Comparison of ENCODE assay signal across 15 cellular contexts in genomic region chr11:73399159-73400090, GRCh38. TPM values are rescaled to one million over a fixed set of nuclear protein-coding genes. Genes with fewer than 3 reads are reported as not detected.
A peak's percentile ranks its signal among the peaks of the same experiment; 100 is the strongest.
DNase-seq lines count a peak whose midpoint lies in the region; ATAC-seq and TF ChIP-seq lines count a peak whose summit lies in the region.
"Had no signal": no experiment of that assay in that cellular context is flagged by ENCODE, and none has a peak within 500 bp of the region (broad histone marks: within the 10 kb centered on the region; RNA-seq: fewer than 3 reads in every experiment).

No MANE protein-coding gene starts in this region.

- no peak overlapping the region for H3K4me3 Mint-ChIP-seq in CD4-positive, alpha-beta T cell
- peak overlapping the region in 1 of 8 donors; percentile 22 for H3K4me3 Mint-ChIP-seq in naive B cell
- H3K4me3 Mint-ChIP-seq: activated naive CD4-positive, alpha-beta T cell treated with anti-CD3 and anti-CD28 coated beads, Interleukin-2, amount 10 ng/mL, durations not matched to agents 7 days and 5 days; type B pancreatic cell had no signal

- no peaks in the 10 kb centered on the region for H3K27me3 ChIP-seq in CD4-positive, alpha-beta T cell (ENCODE audit: control insufficient read depth, insufficient read depth, low read length)
- H3K27me3 ChIP-seq: right lobe of liver had no signal

- no peak overlapping the region for H3K27ac ChIP-seq in CD4-positive, alpha-beta T cell (ENCODE audit: low read depth, low read length)
- H3K27ac ChIP-seq: KMS-11, right lobe of liver had no signal

- H3K4me3 ChIP-seq in NB4 (ENCODE audit: low read depth, low read length) (no peak overlapping the region), cardiac fibroblast (replicated peaks in 1 of 2; ENCODE audit: low read depth in 2 of 2, low read length in 2 of 2) (no peak overlapping the region)
- H3K4me3 ChIP-seq: right lobe of liver had no signal

- no peak for ATAC-seq in CD4-positive, alpha-beta T cell (ENCODE audit: poor library complexity)
- ATAC-seq in naive B cell (ENCODE audit: low read depth in 2 of 2) (no peak), left colon (no peak), HG02884 (IDR thresholded peaks at IDR 0.05; ENCODE audit: unreplicated experiment) (no peak), HG02970 (IDR thresholded peaks at IDR 0.05; ENCODE audit: low FRiP score, unreplicated experiment) (no peak)
- ATAC-seq: HCT116, right lobe of liver had no signal

- DNase-seq in CD4-positive, alpha-beta T cell: no peak
- DNase-seq in NB4 (ENCODE audit: low read depth) (peak; percentile 44), cardiac fibroblast (ENCODE audit: low read depth in 2 of 2) (peak; percentile 39 to 43), naive B cell (no peak), NOMO-1 treated with dmso at 0.1 percent for 144 hours (lab: John Stamatoyannopoulos, UW; ENCODE audit: unreplicated experiment) (no peak), left colon (no peak)
- DNase-seq: activated CD4-positive, CD25-positive, alpha-beta regulatory T cell; activated naive CD4-positive, alpha-beta T cell treated with anti-CD3 and anti-CD28 coated beads, Interleukin-2, amount 10 ng/mL, durations not matched to agents 7 days and 5 days; effector memory CD4-positive, alpha-beta T cell had no signal

- POLR2A ChIA-PET in CD4-positive, alpha-beta T cell (lab: Charles Lee): no interaction called here

- intact Hi-C loops in CD4-positive, alpha-beta T cell (cut with DNase I, micrococcal nuclease): loop anchor here (5.0 to 10.0 kb wide), 2 partner anchors 95 to 263 kb away; partner anchors contain the start of gene ARHGEF17 (in 1 of the 2)
- intact Hi-C loops in left colon (cut with DNase I, micrococcal nuclease): loop anchor here in 1 of 2 donors (10.0 kb wide), 1 partner anchor 255 kb away; no protein-coding TSS in a partner anchor

- TF ChIP-seq POLR2A in NB4 (IDR thresholded peaks at IDR 0.05; ENCODE audit: extremely low read depth, insufficient read length): no peak

- no peaks in the 10 kb centered on the region for H3K9me3 ChIP-seq in CD4-positive, alpha-beta T cell (ENCODE audit: control insufficient read depth, low read length)
- H3K9me3 ChIP-seq: right lobe of liver had no signal

- H3K9me3 Mint-ChIP-seq in CD4-positive, alpha-beta T cell: no peaks in the 10 kb centered on the region
- H3K9me3 Mint-ChIP-seq in naive B cell: no peaks in the 10 kb centered on the region
- H3K9me3 Mint-ChIP-seq: activated naive CD4-positive, alpha-beta T cell treated with anti-CD3 and anti-CD28 coated beads, Interleukin-2, amount 10 ng/mL, durations not matched to agents 7 days and 5 days; type B pancreatic cell had no signal

- H3K27ac Mint-ChIP-seq in CD4-positive, alpha-beta T cell: peak overlapping the region; percentile 81
- H3K27ac Mint-ChIP-seq in naive B cell: peak overlapping the region; percentile 82 to 96 (median 92)
- H3K27ac Mint-ChIP-seq: activated naive CD4-positive, alpha-beta T cell treated with anti-CD3 and anti-CD28 coated beads, Interleukin-2, amount 10 ng/mL, durations not matched to agents 7 days and 5 days; type B pancreatic cell had no signal

- H3K4me1 Mint-ChIP-seq in CD4-positive, alpha-beta T cell (ENCODE audit: low read depth): no peaks in the 10 kb centered on the region
- H3K4me1 Mint-ChIP-seq in naive B cell: peaks cover 7 to 29% (median 20%) of the 10 kb centered on the region in 3 donors
- H3K4me1 Mint-ChIP-seq: activated naive CD4-positive, alpha-beta T cell treated with anti-CD3 and anti-CD28 coated beads, Interleukin-2, amount 10 ng/mL, durations not matched to agents 7 days and 5 days had no signal

- no peaks in the 10 kb centered on the region for H3K27me3 Mint-ChIP-seq in CD4-positive, alpha-beta T cell
- H3K27me3 Mint-ChIP-seq in naive B cell: no peaks in the 10 kb centered on the region
- H3K27me3 Mint-ChIP-seq: activated naive CD4-positive, alpha-beta T cell treated with anti-CD3 and anti-CD28 coated beads, Interleukin-2, amount 10 ng/mL, durations not matched to agents 7 days and 5 days; type B pancreatic cell had no signal

- CTCF ChIA-PET in CD4-positive, alpha-beta T cell (lab: Charles Lee): interaction anchor here (1.0 to 2.7 kb wide), 2 partner anchors 15 to 48 kb away, joined by 3 to 11 read pairs; no protein-coding TSS in a partner anchor

- no peak for TF ChIP-seq CTCF in CD4-positive, alpha-beta T cell (IDR thresholded peaks at IDR 0.05)
- TF ChIP-seq CTCF in NB4 (IDR thresholded peaks at IDR 0.05; ENCODE audit: low read depth, low read length) (no peak), cardiac fibroblast (IDR thresholded peaks at IDR 0.05; ENCODE audit: low read depth, low read length) (no peak)

- H3K36me3 Mint-ChIP-seq in CD4-positive, alpha-beta T cell (ENCODE audit: low read depth): peaks cover 40% of the 10 kb centered on the region
- peaks cover 0 to 16% of the 10 kb centered on the region in 2 donors for H3K36me3 Mint-ChIP-seq in naive B cell
- H3K36me3 Mint-ChIP-seq: type B pancreatic cell had no signal

RNA-seq across cellular contexts. Expression of gene RELT, which starts 23.2 kb away (rescaled TPM):
- total RNA-seq in CD4-positive, alpha-beta T cell: 100 to 1,000 TPM; 107 to 114 TPM
- polyA plus RNA-seq in naive B cell (ENCODE audit: low read depth in 6 of 6): 10 to 100 TPM; 16.3 to 35.1 (median 21.2) TPM
- total RNA-seq in left colon: 1 to 10 TPM; 2.6 to 3.1 TPM

Comparison
In these comparisons a context has a peak if more than half of its experiments do, and no peak if none do; other contexts are left out.
1. DNase-seq: peak in NB4 (single experiment) and cardiac fibroblast (2 of 2); none in CD4-positive, alpha-beta T cell (0 of 10), naive B cell (single experiment), NOMO-1 treated with dmso at 0.1 percent for 144 hours (single experiment) and left colon (0 of 2).
2. RNA of gene RELT, which starts 23.2 kb away (total RNA-seq): 107 to 114 TPM in CD4-positive, alpha-beta T cell; 2.6 to 3.1 TPM in left colon; every median in the first group is over 10 times any median in the second.